17 cellular contexts compared by ENCODE assay signal in genomic region chr1:32255072-32256071, GRCh38. TPM values are rescaled to one million over a fixed set of nuclear protein-coding genes. Genes with fewer than 3 reads are reported as not detected.
DNase-seq lines count a peak whose midpoint lies in the region; ATAC-seq and TF ChIP-seq lines count a peak whose summit lies in the region.
"Had no signal": no experiment of that assay in that cellular context is flagged by ENCODE, and none has a peak within 500 bp of the region (broad histone marks: within the 10 kb centered on the region; RNA-seq: fewer than 3 reads in every experiment).

No MANE protein-coding gene starts in this region.

- no peak overlapping the region for H3K4me3 ChIP-seq in OCI-LY3 (ENCODE audit: low read length)
- H3K4me3 ChIP-seq: SJCRH30, testis had no signal

- peak overlapping the region; percentile 88 for H3K27ac Mint-ChIP-seq in activated naive CD8-positive, alpha-beta T cell treated with anti-CD3 and anti-CD28 coated beads, Interleukin-2, amount 10 ng/mL, durations not matched to agents 7 days and 5 days
- H3K27ac Mint-ChIP-seq in stimulated activated naive CD8-positive, alpha-beta T cell treated with anti-CD3 and anti-CD28 coated beads, Interleukin-15, amount 100 ng/mL, for 72 hours: peak overlapping the region; percentile 17 to 37
- H3K27ac Mint-ChIP-seq: progenitor cell of endocrine pancreas had no signal

- peak overlapping the region; percentile 85 for H2AFZ ChIP-seq in OCI-LY3 (ENCODE audit: low read depth, low read length)

- peak overlapping the region; percentile 99 for H3K4me3 Mint-ChIP-seq in activated naive CD8-positive, alpha-beta T cell treated with anti-CD3 and anti-CD28 coated beads, Interleukin-2, amount 10 ng/mL, durations not matched to agents 7 days and 5 days
- H3K4me3 Mint-ChIP-seq in stimulated activated naive CD8-positive, alpha-beta T cell treated with anti-CD3 and anti-CD28 coated beads, Interleukin-15, amount 100 ng/mL, for 72 hours: peak overlapping the region; percentile 79 to 98

- H3K27ac ChIP-seq in OCI-LY3 (ENCODE audit: low read length): no peak overlapping the region
- H3K27ac ChIP-seq: SJCRH30, testis had no signal

- no peaks in the 10 kb centered on the region for H3K9me3 Mint-ChIP-seq in activated naive CD8-positive, alpha-beta T cell treated with anti-CD3 and anti-CD28 coated beads, Interleukin-2, amount 10 ng/mL, durations not matched to agents 7 days and 5 days
- H3K9me3 Mint-ChIP-seq in stimulated activated naive CD8-positive, alpha-beta T cell treated with anti-CD3 and anti-CD28 coated beads, Interleukin-15, amount 100 ng/mL, for 72 hours: no peaks in the 10 kb centered on the region

- DNase-seq in stimulated activated naive CD4-positive, alpha-beta T cell (lab: John Stamatoyannopoulos, UW): peak in 5 of 6 experiments; percentile 19 to 56 (median 39)
- DNase-seq in stimulated activated naive CD4-positive, alpha-beta T cell treated with Interleukin-2 at 50 U/mL for 16 hours (lab: John Stamatoyannopoulos, UW): no peak
- peak; percentile 48 for DNase-seq in activated naive CD8-positive, alpha-beta T cell treated with anti-CD3 and anti-CD28 coated beads, Interleukin-2, amount 10 ng/mL, durations not matched to agents 7 days and 5 days
- DNase-seq in stimulated activated naive CD8-positive, alpha-beta T cell treated with anti-CD3 and anti-CD28 coated beads, Interleukin-15, amount 100 ng/mL, for 72 hours: peak in 1 of 2 donors; percentile 45
- DNase-seq in H4 (ENCODE audit: low spot score) (no peak), NCI-H1105 (lab: John Stamatoyannopoulos, UW) (no peak)
- DNase-seq: DMS53; esophagus squamous epithelium; heart right ventricle; NCI-H1105 treated with DMSO at 0.1 percent for 48 hours; SJCRH30; stimulated activated CD4-positive, alpha-beta T cell treated with anti-CD3 and anti-CD28 coated beads, Interleukin-12 subunit alpha, Interleukin-12 subunit beta, amount 100 ng/mL, for 4 hours; testis had no signal

- ATAC-seq in activated naive CD8-positive, alpha-beta T cell treated with anti-CD3 and anti-CD28 coated beads, Interleukin-2, amount 10 ng/mL, durations not matched to agents 7 days and 5 days (ENCODE audit: low read depth): peak; percentile 12
- ATAC-seq in stimulated activated naive CD8-positive, alpha-beta T cell treated with anti-CD3 and anti-CD28 coated beads, Interleukin-15, amount 100 ng/mL, for 72 hours: peak; percentile 8
- ATAC-seq in GM18520 (IDR thresholded peaks at IDR 0.05; ENCODE audit: unreplicated experiment): no peak
- ATAC-seq: heart right ventricle had no signal

- no peaks in the 10 kb centered on the region for H3K36me3 ChIP-seq in OCI-LY3 (replicated peaks; ENCODE audit: low read depth, low read length)
- H3K36me3 ChIP-seq: esophagus squamous epithelium, heart right ventricle, SJCRH30 had no signal

- peak overlapping the region; percentile 43 for H3K4me2 ChIP-seq in OCI-LY3 (ENCODE audit: low read length)

- H3K9me3 ChIP-seq in OCI-LY3 (ENCODE audit: insufficient read depth, low read length): peaks cover 12% of the 10 kb centered on the region; the same call in 1 of the 2 replicates
- H3K9me3 ChIP-seq: esophagus squamous epithelium, heart right ventricle, SJCRH30, testis had no signal

- no peaks in the 10 kb centered on the region for H4K20me1 ChIP-seq in OCI-LY3 (ENCODE audit: insufficient read depth, low read length)

- no peak overlapping the region for H3K9ac ChIP-seq in OCI-LY3 (ENCODE audit: low read length)

- peaks cover 53% of the 10 kb centered on the region for H3K36me3 Mint-ChIP-seq in activated naive CD8-positive, alpha-beta T cell treated with anti-CD3 and anti-CD28 coated beads, Interleukin-2, amount 10 ng/mL, durations not matched to agents 7 days and 5 days

- H3K4me1 ChIP-seq in OCI-LY3 (ENCODE audit: low read length): peaks cover 45% of the 10 kb centered on the region

- TF ChIP-seq CTCF in OCI-LY3 (IDR thresholded peaks at IDR 0.05; ENCODE audit: low read depth, low read length): no peak

- no peaks in the 10 kb centered on the region for H3K27me3 Mint-ChIP-seq in activated naive CD8-positive, alpha-beta T cell treated with anti-CD3 and anti-CD28 coated beads, Interleukin-2, amount 10 ng/mL, durations not matched to agents 7 days and 5 days
- no peaks in the 10 kb centered on the region for H3K27me3 Mint-ChIP-seq in stimulated activated naive CD8-positive, alpha-beta T cell treated with anti-CD3 and anti-CD28 coated beads, Interleukin-15, amount 100 ng/mL, for 72 hours

- H3K27me3 ChIP-seq in OCI-LY3 (ENCODE audit: low read depth, low read length): no peaks in the 10 kb centered on the region
- H3K27me3 ChIP-seq: esophagus squamous epithelium, testis had no signal

- POLR2A ChIA-PET in activated naive CD8-positive, alpha-beta T cell treated with anti-CD3 and anti-CD28 coated beads, Interleukin-2, amount 10 ng/mL, durations not matched to agents 7 days and 5 days (lab: Charles Lee): interaction anchor here (0.9 to 3.8 kb wide), 18 partner anchors 8 to 242 kb away, joined by 3 to 20 read pairs (median 6); partner anchors contain the start of genes BSDC1, HDAC1, IQCC and KHDRBS1

- H3K4me1 Mint-ChIP-seq in activated naive CD8-positive, alpha-beta T cell treated with anti-CD3 and anti-CD28 coated beads, Interleukin-2, amount 10 ng/mL, durations not matched to agents 7 days and 5 days: peaks cover 44% of the 10 kb centered on the region
- peaks cover 57% of the 10 kb centered on the region for H3K4me1 Mint-ChIP-seq in stimulated activated naive CD8-positive, alpha-beta T cell treated with anti-CD3 and anti-CD28 coated beads, Interleukin-15, amount 100 ng/mL, for 72 hours

- H3K79me2 ChIP-seq in OCI-LY3 (ENCODE audit: low read length): no peaks in the 10 kb centered on the region

RNA-seq across cellular contexts. Expression of gene LCK, which starts 4.3 kb away (rescaled TPM):
- 100 to 1,000 TPM; 460 to 472 TPM for total RNA-seq in activated naive CD8-positive, alpha-beta T cell treated with anti-CD3 and anti-CD28 coated beads, Interleukin-2, amount 10 ng/mL, durations not matched to agents 7 days and 5 days
- total RNA-seq in H4 (2014; rRNA removed; shearing (Covaris generic)): not detected in 2 replicates

RNA-seq across cellular contexts. Expression of gene FAM167B, which starts 8.3 kb away (rescaled TPM):
- 1 to 10 TPM in 1 of 2 experiments, under 1 TPM in 1; 0.88 to 1.1 TPM for total RNA-seq in activated naive CD8-positive, alpha-beta T cell treated with anti-CD3 and anti-CD28 coated beads, Interleukin-2, amount 10 ng/mL, durations not matched to agents 7 days and 5 days
- total RNA-seq in H4 (2014; rRNA removed; shearing (Covaris generic)): 0.56 TPM in 1 of 2 replicates, not detected in the other
- total RNA-seq: kidney epithelial cell, SJCRH30 had no signal

RNA-seq across cellular contexts. Expression of gene EIF3I, which starts 33.2 kb away (rescaled TPM):
- total RNA-seq in activated naive CD8-positive, alpha-beta T cell treated with anti-CD3 and anti-CD28 coated beads, Interleukin-2, amount 10 ng/mL, durations not matched to agents 7 days and 5 days: 100 to 1,000 TPM; 123 to 130 TPM
- 619 and 664 TPM in 2 replicates for total RNA-seq in H4 (2014; rRNA removed; shearing (Covaris generic))

RNA-seq across cellular contexts. Expression of gene TMEM234, which starts 33.2 kb away (rescaled TPM):
- 10 to 100 TPM; 15.7 to 16.5 TPM for total RNA-seq in activated naive CD8-positive, alpha-beta T cell treated with anti-CD3 and anti-CD28 coated beads, Interleukin-2, amount 10 ng/mL, durations not matched to agents 7 days and 5 days
- 3.5 and 8.1 TPM in 2 replicates for total RNA-seq in H4 (2014; rRNA removed; shearing (Covaris generic))

RNA-seq across cellular contexts. Expression of gene HDAC1, which starts 36.5 kb away (rescaled TPM):
- 100 to 1,000 TPM; 195 to 197 TPM for total RNA-seq in activated naive CD8-positive, alpha-beta T cell treated with anti-CD3 and anti-CD28 coated beads, Interleukin-2, amount 10 ng/mL, durations not matched to agents 7 days and 5 days
- 115 and 126 TPM in 2 replicates for total RNA-seq in H4 (2014; rRNA removed; shearing (Covaris generic))

Comparison
In these comparisons a context has a peak if more than half of its experiments do, and no peak if none do; other contexts are left out.
1. DNase-seq: peak in stimulated activated naive CD4-positive, alpha-beta T cell (5 of 6) and activated naive CD8-positive, alpha-beta T cell treated with anti-CD3 and anti-CD28 coated beads, Interleukin-2, amount 10 ng/mL, durations not matched to agents 7 days and 5 days (single experiment); none in stimulated activated naive CD4-positive, alpha-beta T cell treated with Interleukin-2 at 50 U/mL for 16 hours (single experiment), H4 (single experiment) and NCI-H1105 (single experiment).
2. RNA of gene LCK, which starts 4.3 kb away (total RNA-seq): 460 to 472 TPM in activated naive CD8-positive, alpha-beta T cell treated with anti-CD3 and anti-CD28 coated beads, Interleukin-2, amount 10 ng/mL, durations not matched to agents 7 days and 5 days; not detected in H4; every median in the first group is over 100 times any median in the second.